In the genomic region with DNA sequence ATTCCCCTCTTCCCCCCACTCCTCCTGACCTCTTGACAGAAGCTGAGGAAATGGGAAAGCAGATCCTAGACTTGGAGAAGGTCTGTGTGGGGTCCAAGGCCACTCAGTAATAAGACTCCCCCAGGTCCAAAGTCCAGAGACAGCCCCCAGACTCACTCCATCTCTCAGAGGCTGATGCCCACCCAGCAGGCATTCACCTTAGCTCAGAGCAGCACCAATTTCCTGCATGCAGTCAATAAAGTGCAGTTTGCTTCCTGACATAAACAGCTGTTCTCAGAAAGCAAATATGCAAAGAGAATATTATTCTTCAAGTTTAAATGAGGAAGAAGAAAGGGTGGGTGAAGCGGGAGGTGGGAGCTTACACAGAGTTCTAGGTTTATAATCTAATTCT, we compare ENCODE assay signal across 9 cellular contexts.
DNase-seq lines count a peak whose midpoint lies in the region; ATAC-seq, FAIRE-seq and TF ChIP-seq lines count a peak whose summit lies in the region.
"Had no signal": no experiment of that assay in that cellular context is flagged by ENCODE, and none has a peak within 500 bp of the region (broad histone marks: within the 10 kb centered on the region; RNA-seq: fewer than 3 reads in every experiment).

No MANE protein-coding gene starts in this region.

- no peaks in the 10 kb centered on the region for H3K27me3 Mint-ChIP-seq in CD4-positive, alpha-beta T cell
- peaks cover 0 to 2% of the 10 kb centered on the region in 2 donors for H3K27me3 Mint-ChIP-seq in natural killer cell treated with Interleukin-12 subunit alpha and Interleukin-12 subunit beta and Interleukin-15 and Interleukin-18, amount 100 ng/mL, for 72 hours

- peak overlapping the region; percentile 78 for H3K4me2 ChIP-seq in K562 (ENCODE audit: insufficient read depth, low read length)

- peaks cover 33% of the 10 kb centered on the region for H3K4me1 Mint-ChIP-seq in CD4-positive, alpha-beta T cell (ENCODE audit: low read depth)
- H3K4me1 Mint-ChIP-seq in natural killer cell treated with Interleukin-12 subunit alpha and Interleukin-12 subunit beta and Interleukin-15 and Interleukin-18, amount 100 ng/mL, for 72 hours (ENCODE audit: low read depth in 2 of 2), result peaks cover 12 to 13% of the 10 kb centered on the region in 2 donors

- peak overlapping the region; percentile 20 to 76; a peak in 2 of 4 replicates for H3K9ac ChIP-seq in K562 (ENCODE audit: insufficient read depth in 1 of 2, low read depth in 2 of 2, low read length in 2 of 2)

- no peak for TF ChIP-seq EP300 in K562 (IDR thresholded peaks at IDR 0.05; ENCODE audit: low read length)

- no peak for FAIRE-seq in K562 (lab: Jason Lieb, UNC)
- FAIRE-seq in D721Med (lab: Jason Lieb, UNC), result no peak

- peak overlapping the region; percentile 97 for H2AFZ ChIP-seq in K562 (ENCODE audit: low read depth, low read length)

- H3K79me2 ChIP-seq in K562 (ENCODE audit: control insufficient read depth, insufficient read depth, low read length), result no peaks in the 10 kb centered on the region

- H3K27ac ChIP-seq in CD4-positive, alpha-beta T cell (ENCODE audit: low read depth, low read length), result peak overlapping the region; percentile 80
- peak overlapping the region; percentile 67 for H3K27ac ChIP-seq in K562 (ENCODE audit: extremely low read depth, low read depth, low read length)

- H3K36me3 Mint-ChIP-seq in CD4-positive, alpha-beta T cell (ENCODE audit: low read depth), result no peaks in the 10 kb centered on the region
- H3K36me3 Mint-ChIP-seq in natural killer cell treated with Interleukin-12 subunit alpha and Interleukin-12 subunit beta and Interleukin-15 and Interleukin-18, amount 100 ng/mL, for 72 hours, result no peaks in the 10 kb centered on the region

- H3K9me1 ChIP-seq in K562 (ENCODE audit: control insufficient read depth, insufficient read depth, low read length), result no peaks in the 10 kb centered on the region

- H3K27ac Mint-ChIP-seq in CD4-positive, alpha-beta T cell, result peak overlapping the region; percentile 94
- peak overlapping the region; percentile 89 to 92 for H3K27ac Mint-ChIP-seq in natural killer cell treated with Interleukin-12 subunit alpha and Interleukin-12 subunit beta and Interleukin-15 and Interleukin-18, amount 100 ng/mL, for 72 hours

- no peaks in the 10 kb centered on the region for H3K27me3 ChIP-seq in CD4-positive, alpha-beta T cell (ENCODE audit: control insufficient read depth, insufficient read depth, low read length)
- no peaks in the 10 kb centered on the region for H3K27me3 ChIP-seq in K562 (ENCODE audit: control insufficient read depth in 2 of 2, insufficient read depth in 2 of 2, low read length in 2 of 2)

- H3K9me3 Mint-ChIP-seq in CD4-positive, alpha-beta T cell, result peaks cover 3% of the 10 kb centered on the region
- H3K9me3 Mint-ChIP-seq in natural killer cell treated with Interleukin-12 subunit alpha and Interleukin-12 subunit beta and Interleukin-15 and Interleukin-18, amount 100 ng/mL, for 72 hours, result no peaks in the 10 kb centered on the region

- intact Hi-C loops in CD4-positive, alpha-beta T cell (cut with DNase I, micrococcal nuclease), result loop anchor here (2.0 to 5.0 kb wide), 2 partner anchors 82 to 84 kb away; partner anchors contain the start of gene RTN4 (in 2 of the 2)
- intact Hi-C loops in K562 (cut with micrococcal nuclease), result no loop called here

- POLR2A ChIA-PET in CD4-positive, alpha-beta T cell (lab: Charles Lee), result interaction anchor here (1.0 to 2.3 kb wide), 9 partner anchors 18 to 385 kb away, joined by 4 to 22 read pairs (median 5); partner anchors contain the start of genes CFAP36, CLHC1, RPS27A and RTN4
- POLR2A ChIA-PET in K562 (lab: Yijun Ruan, JAX), result interaction anchor here (0.7 to 3.1 kb wide), 10 partner anchors 13 to 1352 kb away, joined by 3 to 21 read pairs (median 4); no protein-coding TSS in a partner anchor

- 67% methylated on average over 1 of the region's 1 CpG for WGBS in K562 (ENCODE audit: insufficient coverage, low coverage, missing lambda C conversion rate)

- CTCF ChIA-PET in CD4-positive, alpha-beta T cell (lab: Charles Lee), result interaction anchor here (0.7 to 1.8 kb wide), 2 partner anchors 37 to 84 kb away, joined by 3 to 4 read pairs; partner anchors contain the start of gene RTN4
- CTCF ChIA-PET in K562 (lab: Yijun Ruan, JAX; ENCODE audit: low intra/inter-chr PET ratio), result interaction anchor here (1.1 kb wide), 1 partner anchor 33 kb away, joined by 3 read pairs; no protein-coding TSS in a partner anchor

- TF ChIP-seq CTCF in CD4-positive, alpha-beta T cell (IDR thresholded peaks at IDR 0.05), result no peak
- TF ChIP-seq CTCF in K562 (IDR thresholded peaks at IDR 0.05 in 2 of 3, conservative IDR thresholded peaks at IDR 0.05 in 1 of 3; ENCODE audit: insufficient read depth in 2 of 3, low read depth in 1 of 3, low read length in 3 of 3) (no peak), D721Med (IDR thresholded peaks at IDR 0.05; ENCODE audit: insufficient read depth, missing control alignments) (no peak)

- in situ Hi-C loops in K562 (cut with MboI), result no loop called here

- BruUV-seq in K562 (replicated peaks; lab: Mats Ljungman, UMichigan), result no TSS peak

- H3K4me3 Mint-ChIP-seq in CD4-positive, alpha-beta T cell, result peak overlapping the region; percentile 91
- H3K4me3 Mint-ChIP-seq in natural killer cell treated with Interleukin-12 subunit alpha and Interleukin-12 subunit beta and Interleukin-15 and Interleukin-18, amount 100 ng/mL, for 72 hours, result peak overlapping the region; percentile 84

- peaks cover 34 to 51% of the 10 kb centered on the region in 2 experiments for H3K4me1 ChIP-seq in K562 (replicated peaks in 1 of 2; ENCODE audit: control insufficient read depth in 2 of 2, insufficient read depth in 2 of 2, low read length in 2 of 2)

- TF ChIP-seq RAD21 in K562 (CRISPR knock-in tag; conservative IDR thresholded peaks at IDR 0.05 in 1 of 2, IDR thresholded peaks at IDR 0.05 in 1 of 2), result no peak

- no peak overlapping the region for H3K4me3 ChIP-seq in K562

- H3K36me3 ChIP-seq in K562 (ENCODE audit: control insufficient read depth, insufficient read depth, low read length), result no peaks in the 10 kb centered on the region; the same call in 2 of the 3 replicates

- no peak for DNase-seq in CD4-positive, alpha-beta T cell
- DNase-seq in K562 (ENCODE audit: extremely low read depth in 1 of 4, low spot score in 3 of 4) (no peak), D721Med (ENCODE audit: insufficient read length, low spot score) (no peak), SIG-M5 treated with dmso at 0.1 percent for 504 hours (lab: John Stamatoyannopoulos, UW; ENCODE audit: unreplicated experiment) (no peak), iPS-NIHi11 (ENCODE audit: low spot score) (no peak)
- DNase-seq in natural killer cell treated with Interleukin-12 subunit alpha and Interleukin-12 subunit beta and Interleukin-15 and Interleukin-18, amount 100 ng/mL, for 72 hours (ENCODE audit: low spot score), result no peak
- DNase-seq: NCI-H510A had no signal

- peak; percentile 39 for ATAC-seq in CD4-positive, alpha-beta T cell (ENCODE audit: poor library complexity)
- ATAC-seq in HG03097 (IDR thresholded peaks at IDR 0.05; ENCODE audit: low FRiP score, unreplicated experiment), result peak; percentile 21
- no peak for ATAC-seq in K562
- peak in 1 of 2 donors; percentile 26 for ATAC-seq in natural killer cell treated with Interleukin-12 subunit alpha and Interleukin-12 subunit beta and Interleukin-15 and Interleukin-18, amount 100 ng/mL, for 72 hours
- ATAC-seq in HG03439 (IDR thresholded peaks at IDR 0.05; ENCODE audit: unreplicated experiment), result no peak

- no peaks in the 10 kb centered on the region for H4K20me1 ChIP-seq in K562 (replicated peaks; ENCODE audit: control insufficient read depth, insufficient read depth, low read length)

- no peak for TF ChIP-seq POLR2A in K562 (conservative IDR thresholded peaks at IDR 0.05)

- no peaks in the 10 kb centered on the region for H3K9me3 ChIP-seq in CD4-positive, alpha-beta T cell (ENCODE audit: control insufficient read depth, low read length)
- no peaks in the 10 kb centered on the region for H3K9me3 ChIP-seq in K562 (replicated peaks; ENCODE audit: control insufficient read depth, insufficient read depth, low read depth, low read length)

TF ChIP-seq in K562, 482 proteins besides CTCF, POLR2A, EP300 and RAD21 (continues in another document):
- TF ChIP-seq, protein P1, sequence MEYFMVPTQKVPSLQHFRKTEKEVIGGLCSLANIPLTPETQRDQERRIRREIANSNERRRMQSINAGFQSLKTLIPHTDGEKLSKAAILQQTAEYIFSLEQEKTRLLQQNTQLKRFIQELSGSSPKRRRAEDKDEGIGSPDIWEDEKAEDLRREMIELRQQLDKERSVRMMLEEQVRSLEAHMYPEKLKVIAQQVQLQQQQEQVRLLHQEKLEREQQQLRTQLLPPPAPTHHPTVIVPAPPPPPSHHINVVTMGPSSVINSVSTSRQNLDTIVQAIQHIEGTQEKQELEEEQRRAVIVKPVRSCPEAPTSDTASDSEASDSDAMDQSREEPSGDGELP (CRISPR knock-in tag; IDR thresholded peaks at IDR 0.05; ENCODE audit: borderline replicate concordance), result peak; percentile 65
- peak; percentile 80 for TF ChIP-seq DACH1 (IDR thresholded peaks at IDR 0.05; ENCODE audit: partially characterized antibody)
- TF ChIP-seq ESRRA (IDR thresholded peaks at IDR 0.05; ENCODE audit: borderline replicate concordance, low read depth), result no peak
- 0 out of 2 replicates have a peak, but pooled peaks have one; percentile 8 for TF ChIP-seq ZNF644 (tag; IDR thresholded peaks at IDR 0.05; ENCODE audit: low read depth)
- TF ChIP-seq ZEB2 (IDR thresholded peaks at IDR 0.05), result no peak

Comparison
In these comparisons a context has a peak if more than half of its experiments do, and no peak if none do; other contexts are left out.
1. ATAC-seq: peak in CD4-positive, alpha-beta T cell (single experiment) and HG03097 (single experiment); none in K562 (single experiment) and HG03439 (single experiment).